ENCODE assay signal across 1 cellular context in the genomic region with DNA sequence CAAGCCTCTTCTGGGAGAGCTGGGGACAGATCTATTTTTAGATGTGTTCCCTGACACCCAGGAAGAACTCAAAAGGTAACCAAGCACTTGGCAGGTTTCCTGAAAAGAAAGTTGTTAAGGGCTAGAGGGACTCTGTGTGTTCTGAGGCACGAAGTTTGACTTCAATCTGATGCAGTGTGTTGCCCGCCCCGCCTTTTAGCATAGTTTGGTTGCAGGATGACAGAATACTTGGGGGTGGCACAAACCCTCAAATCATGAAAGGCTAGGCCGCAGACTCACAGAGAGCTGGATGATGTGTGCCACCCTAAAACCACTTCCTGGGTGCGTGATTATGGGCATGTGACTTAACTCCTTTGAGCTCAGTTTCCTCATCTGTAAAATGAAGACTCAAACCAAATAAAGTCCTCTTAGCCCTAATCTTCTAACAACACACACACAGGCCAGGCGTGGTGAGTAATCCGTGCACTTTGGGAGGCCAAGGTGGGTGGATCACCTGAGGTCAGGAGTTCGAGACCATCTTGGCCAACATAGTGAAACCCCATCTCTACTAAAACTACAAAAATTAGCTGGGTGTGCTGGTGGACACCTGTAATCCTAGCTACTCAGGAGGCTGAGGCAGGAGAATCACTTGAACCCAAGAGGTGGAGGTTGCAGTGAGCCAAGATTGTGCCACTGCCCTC.
TF ChIP-seq lines count a peak whose summit lies in the region.

No MANE protein-coding gene starts in this region.

TF ChIP-seq in HepG2, 621 proteins besides CTCF, POLR2A, EP300 and RAD21 (continued from another document):
- TF ChIP-seq AKNA (CRISPR knock-in tag; IDR thresholded peaks at IDR 0.05; ENCODE audit: borderline replicate concordance), result no peak
- no peak for TF ChIP-seq ZFP41 (CRISPR knock-in tag; IDR thresholded peaks at IDR 0.05; ENCODE audit: borderline replicate concordance)
- TF ChIP-seq ZNF572 (CRISPR knock-in tag; IDR thresholded peaks at IDR 0.05), result no peak
